ENCODE assay signal across 8 cellular contexts in genomic region chr19:19866599-19867248, GRCh38. TPM values are rescaled to one million over a fixed set of nuclear protein-coding genes. Genes with fewer than 3 reads are reported as not detected.
DNase-seq lines count a peak whose midpoint lies in the region; ATAC-seq and TF ChIP-seq lines count a peak whose summit lies in the region.

No MANE protein-coding gene starts in this region.

- DNase-seq in Caki2 (ENCODE audit: low read depth) (peak; percentile 9), MM.1S (peak; percentile 12), endodermal cell (peak; percentile 92), testis (peak; percentile 20), sciatic nerve (ENCODE audit: low spot score) (no peak)
- peak; percentile 78 for DNase-seq in activated CD8-positive, alpha-beta T cell treated with anti-CD3 and anti-CD28 coated beads for 36 hours

- H3K4me1 ChIP-seq in MM.1S (ENCODE audit: low read length) (no peaks in the 10 kb centered on the region), endodermal cell (ENCODE audit: control insufficient read depth, insufficient read depth, low read length) (no peaks in the 10 kb centered on the region), muscle layer of duodenum (ENCODE audit: control insufficient read depth in 1 of 2, insufficient read depth in 2 of 2, low read length in 2 of 2) (peaks cover 0 to 23% of the 10 kb centered on the region in 2 donors), testis (peaks cover 4% of the 10 kb centered on the region)

- H3K4me3 Mint-ChIP-seq in activated CD8-positive, alpha-beta T cell treated with anti-CD3 and anti-CD28 coated beads for 36 hours: peak overlapping the region; percentile 98
- H3K4me3 Mint-ChIP-seq in endodermal cell: peak overlapping the region; percentile 100

- H3K4me2 ChIP-seq in MM.1S (ENCODE audit: low read depth, low read length): peak overlapping the region; percentile 62

- H3K27ac Mint-ChIP-seq in activated CD8-positive, alpha-beta T cell treated with anti-CD3 and anti-CD28 coated beads for 36 hours: peak overlapping the region; percentile 98
- peak overlapping the region; percentile 100 for H3K27ac Mint-ChIP-seq in endodermal cell

- H3K9me3 Mint-ChIP-seq in activated CD8-positive, alpha-beta T cell treated with anti-CD3 and anti-CD28 coated beads for 36 hours: no peaks in the 10 kb centered on the region
- H3K9me3 Mint-ChIP-seq in endodermal cell: no peaks in the 10 kb centered on the region

- H3K36me3 ChIP-seq in MM.1S (replicated peaks; ENCODE audit: insufficient read depth, low read length): peaks cover 3% of the 10 kb centered on the region; the same call in 1 of the 2 replicates
- peaks cover 32% of the 10 kb centered on the region for H3K36me3 ChIP-seq in endodermal cell (ENCODE audit: control insufficient read depth, insufficient read depth, low read length)
- H3K36me3 ChIP-seq in muscle layer of duodenum (ENCODE audit: control insufficient read depth in 1 of 2, insufficient read depth in 2 of 2, low read length in 2 of 2): peaks cover 0 to 7% of the 10 kb centered on the region in 2 donors
- no peaks in the 10 kb centered on the region for H3K36me3 ChIP-seq in testis (ENCODE audit: low read depth, missing control alignments)

- H3K27me3 Mint-ChIP-seq in activated CD8-positive, alpha-beta T cell treated with anti-CD3 and anti-CD28 coated beads for 36 hours: no peaks in the 10 kb centered on the region
- H3K27me3 Mint-ChIP-seq in endodermal cell (ENCODE audit: insufficient read depth): no peaks in the 10 kb centered on the region

- H4K20me1 ChIP-seq in MM.1S (ENCODE audit: insufficient read depth, low read length): no peaks in the 10 kb centered on the region

- POLR2A ChIA-PET in activated CD8-positive, alpha-beta T cell treated with anti-CD3 and anti-CD28 coated beads for 36 hours (lab: Charles Lee): interaction anchor here (0.7 to 4.2 kb wide), 9 partner anchors 10 to 277 kb away, joined by 3 to 45 read pairs (median 5); partner anchors contain the start of genes ZNF506 and ZNF93

- TF ChIP-seq CTCF in MM.1S (IDR thresholded peaks at IDR 0.05; ENCODE audit: low read length) (no peak), endodermal cell (conservative IDR thresholded peaks at IDR 0.05) (no peak), testis (IDR thresholded peaks at IDR 0.05) (no peak)
- TF ChIP-seq CTCF in activated CD8-positive, alpha-beta T cell treated with anti-CD3 and anti-CD28 coated beads for 36 hours (IDR thresholded peaks at IDR 0.05): no peak

- in situ Hi-C loops in Caki2 (cut with HindIII; ENCODE audit: low pct_unique_long_range_greater_than_20kb, low sequenced_read_pairs): no loop called here

- H3K36me3 Mint-ChIP-seq in activated CD8-positive, alpha-beta T cell treated with anti-CD3 and anti-CD28 coated beads for 36 hours (ENCODE audit: low read depth): peaks cover 23% of the 10 kb centered on the region
- peaks cover 21% of the 10 kb centered on the region for H3K36me3 Mint-ChIP-seq in endodermal cell (ENCODE audit: low read depth)

- H3K9ac ChIP-seq in MM.1S (ENCODE audit: low read length) (peak overlapping the region; percentile 85), endodermal cell (ENCODE audit: extremely low read depth, low read length, poor library complexity, severe bottlenecking) (peak overlapping the region; percentile 99)

- H3K4me1 Mint-ChIP-seq in activated CD8-positive, alpha-beta T cell treated with anti-CD3 and anti-CD28 coated beads for 36 hours (ENCODE audit: low read depth): peaks cover 30% of the 10 kb centered on the region
- peaks cover 17% of the 10 kb centered on the region for H3K4me1 Mint-ChIP-seq in endodermal cell

- ATAC-seq in activated CD8-positive, alpha-beta T cell treated with anti-CD3 and anti-CD28 coated beads for 36 hours: peak; percentile 20
- ATAC-seq in HG03159 (IDR thresholded peaks at IDR 0.05; ENCODE audit: unreplicated experiment) (no peak), sciatic nerve (no peak)

- H3K27ac ChIP-seq in MM.1S (ENCODE audit: low read length): peak overlapping the region; percentile 93; the same call in 1 of the 2 replicates
- peak overlapping the region; percentile 99 for H3K27ac ChIP-seq in endodermal cell (ENCODE audit: low read depth, low read length)
- peak overlapping the region; percentile 93 for H3K27ac ChIP-seq in muscle layer of duodenum (ENCODE audit: low read length)
- peak overlapping the region; percentile 84 to 92 for H3K27ac ChIP-seq in testis

- H3K27me3 ChIP-seq in MM.1S (replicated peaks; ENCODE audit: insufficient read depth, low read length) (no peaks in the 10 kb centered on the region), endodermal cell (ENCODE audit: control insufficient read depth, insufficient read depth, low read length, poor library complexity, severe bottlenecking) (no peaks in the 10 kb centered on the region), muscle layer of duodenum (ENCODE audit: low read depth, low read length) (no peaks in the 10 kb centered on the region), testis (no peaks in the 10 kb centered on the region)

- no peak for TF ChIP-seq POLR2A in testis (IDR thresholded peaks at IDR 0.05)

- peaks cover 55% of the 10 kb centered on the region for H3K79me2 ChIP-seq in MM.1S (ENCODE audit: low read length)

- CTCF ChIA-PET in activated CD8-positive, alpha-beta T cell treated with anti-CD3 and anti-CD28 coated beads for 36 hours (lab: Charles Lee): interaction anchor here (1.0 to 2.0 kb wide), 4 partner anchors 46 to 335 kb away, joined by 3 to 5 read pairs (median 4); partner anchors contain the start of gene ZNF506

- peak overlapping the region; percentile 98 for H3K4me3 ChIP-seq in MM.1S (ENCODE audit: low read length)
- H3K4me3 ChIP-seq in endodermal cell (ENCODE audit: low read length): peak overlapping the region; percentile 98
- H3K4me3 ChIP-seq in muscle layer of duodenum (ENCODE audit: low read depth in 1 of 2, low read length in 2 of 2): peak overlapping the region; percentile 94 to 98
- H3K4me3 ChIP-seq in testis: peak overlapping the region; percentile 68 to 77

- 9 to 40% methylated on average over 17 to 23 of the region's 23 CpGs for WGBS in endodermal cell (ENCODE audit: insufficient coverage in 1 of 2, insufficient read length in 1 of 2), 2 experiments
- 3% methylated on average over 23 of the region's 23 CpGs for WGBS in testis, 2 donors

- peak overlapping the region; percentile 99 for H2AFZ ChIP-seq in MM.1S (ENCODE audit: low read length)

- peaks cover 8% of the 10 kb centered on the region for H3F3A ChIP-seq in MM.1S (ENCODE audit: insufficient read depth, low read length)

- H3K9me2 ChIP-seq in MM.1S (replicated peaks; ENCODE audit: insufficient read depth, low read length): no peaks in the 10 kb centered on the region

- intact Hi-C loops in activated CD8-positive, alpha-beta T cell treated with anti-CD3 and anti-CD28 coated beads for 36 hours (cut with micrococcal nuclease): no loop called here
- intact Hi-C loops in testis (cut with DNase I; ENCODE audit: low total_unique reads) (no loop called here), sciatic nerve (cut with DNase I) (no loop called here)

- H3K9me3 ChIP-seq in MM.1S (replicated peaks; ENCODE audit: insufficient read depth, low read length): no peaks in the 10 kb centered on the region
- H3K9me3 ChIP-seq in endodermal cell (ENCODE audit: control insufficient read depth, low read length): peaks cover 43% of the 10 kb centered on the region
- no peaks in the 10 kb centered on the region for H3K9me3 ChIP-seq in muscle layer of duodenum (ENCODE audit: control insufficient read depth in 1 of 2, low read length in 2 of 2)
- no peaks in the 10 kb centered on the region for H3K9me3 ChIP-seq in testis

RNA-seq across cellular contexts. Expression of gene ZNF253, which starts 1.0 kb away (rescaled TPM):
- total RNA-seq in Caki2 (2014; rRNA removed; shearing (Covaris generic); ENCODE audit: low replicate concordance): 0.75 and 3.5 TPM in 2 replicates
- total RNA-seq in activated CD8-positive, alpha-beta T cell treated with anti-CD3 and anti-CD28 coated beads for 36 hours: 10 to 100 TPM; 10.8 to 13.5 TPM
- total RNA-seq in endodermal cell: 10 to 100 TPM; 44.4 to 51.9 TPM
- 17.2 TPM for polyA plus RNA-seq in endodermal cell (2013, experiment 1 of 2)
- polyA plus RNA-seq in endodermal cell (2013, experiment 2 of 2): 17.3 TPM
- total RNA-seq in testis: 10 to 100 TPM; 10.2 to 15.3 TPM
- 4.1 TPM for polyA plus RNA-seq in testis (ENCODE audit: insufficient read depth, low read depth, low replicate concordance)
- total RNA-seq in sciatic nerve: 10.5 TPM

RNA-seq across cellular contexts. Expression of gene ZNF93, which starts 34.0 kb away (rescaled TPM):
- total RNA-seq in Caki2 (2014; rRNA removed; shearing (Covaris generic); ENCODE audit: low replicate concordance): 4.5 and 9.0 TPM in 2 replicates
- total RNA-seq in activated CD8-positive, alpha-beta T cell treated with anti-CD3 and anti-CD28 coated beads for 36 hours: 10 to 100 TPM; 17.2 to 17.8 TPM
- total RNA-seq in endodermal cell (10 to 100 TPM; 47.7 to 53.3 TPM), testis (10 to 100 TPM; 10.7 to 14.1 TPM), sciatic nerve (3.6 TPM)
- polyA plus RNA-seq in endodermal cell (2013, experiment 1 of 2): 33.8 TPM
- 33.3 TPM for polyA plus RNA-seq in endodermal cell (2013, experiment 2 of 2)
- polyA plus RNA-seq in testis (ENCODE audit: insufficient read depth, low read depth, low replicate concordance): 4.9 TPM

RNA-seq across cellular contexts. Expression of gene ZNF506, which starts 45.2 kb away (rescaled TPM):
- 19.8 and 28.9 TPM in 2 replicates for total RNA-seq in Caki2 (2014; rRNA removed; shearing (Covaris generic); ENCODE audit: low replicate concordance)
- total RNA-seq in activated CD8-positive, alpha-beta T cell treated with anti-CD3 and anti-CD28 coated beads for 36 hours: 10 to 100 TPM; 45.5 to 48.7 TPM
- total RNA-seq in endodermal cell (10 to 100 TPM in 1 of 2 donors, 1 to 10 TPM in 1; 8.8 to 12.0 TPM), testis (10 to 100 TPM; 28.9 to 39.4 TPM), sciatic nerve (37.2 TPM)
- polyA plus RNA-seq in endodermal cell (2013, experiment 1 of 2): 10.5 TPM
- polyA plus RNA-seq in endodermal cell (2013, experiment 2 of 2): 11.7 TPM
- polyA plus RNA-seq in testis (ENCODE audit: insufficient read depth, low read depth, low replicate concordance): 12.5 TPM
